ENCODE assay signal across 8 cellular contexts in genomic region chr1:224004552-224005315, GRCh38.
DNase-seq lines count a peak whose midpoint lies in the region; TF ChIP-seq lines count a peak whose summit lies in the region.
"Not testable (repeated sequence)": the region's sequence is repeated elsewhere in the genome, so short reads cannot be mapped to it uniquely, and the experiment has no call there.

No MANE protein-coding gene starts in this region.

- H3K27ac Mint-ChIP-seq in CD8-positive, alpha-beta memory T cell = peak overlapping the region in 6 of 8 donors; percentile 22 to 81 (median 45)
- H3K27ac Mint-ChIP-seq in mesothelial cell of epicardium = peak overlapping the region; percentile 71

- H3K27me3 Mint-ChIP-seq in CD8-positive, alpha-beta memory T cell; mesothelial cell of epicardium (ENCODE audit: low read depth): not testable (repeated sequence)

- CTCF ChIA-PET in CD8-positive, alpha-beta memory T cell (lab: Charles Lee); HEK293T (lab: Yijun Ruan, JAX): not testable (repeated sequence)

- H3K36me3 ChIP-seq in CD8-positive, alpha-beta memory T cell (ENCODE audit: insufficient read depth, low read length) = not testable (repeated sequence)

- POLR2A ChIA-PET in CD8-positive, alpha-beta memory T cell (lab: Charles Lee); HEK293T (lab: Yijun Ruan, JAX): not testable (repeated sequence)

- not testable (repeated sequence) for H3K27me3 ChIP-seq in CD8-positive, alpha-beta memory T cell (ENCODE audit: insufficient read depth, low read length, poor library complexity, severe bottlenecking)

- not testable (repeated sequence) for H3K4me1 ChIP-seq in CD8-positive, alpha-beta memory T cell (ENCODE audit: insufficient read depth, low read length)

- H3K9me3 Mint-ChIP-seq in CD8-positive, alpha-beta memory T cell = not testable (repeated sequence)
- peaks cover 21% of the 10 kb centered on the region for H3K9me3 Mint-ChIP-seq in mesothelial cell of epicardium

- DNase-seq in CD8-positive, alpha-beta memory T cell = peak; percentile 27 to 59 (median 39)
- peak; percentile 26 for DNase-seq in HEK293T (ENCODE audit: extremely low spot score)
- peak; percentile 26 for DNase-seq in NCI-H226
- peak; percentile 20 for DNase-seq in T-helper 22 cell (ENCODE audit: low read depth)
- DNase-seq in activated effector memory CD4-positive, alpha-beta T cell treated with anti-CD3 and anti-CD28 coated beads, Interleukin-2, amount 50 U/mL, for 16 hours = peak; percentile 67
- DNase-seq in epithelial cell of esophagus (ENCODE audit: low read depth) = peak; percentile 44
- DNase-seq in mesothelial cell of epicardium (ENCODE audit: low spot score in 2 of 2, unreplicated experiment in 2 of 2) = not testable (repeated sequence)
- peak; percentile 30 for DNase-seq in stimulated activated naive CD4-positive, alpha-beta T cell treated with Interleukin-2 at 50 U/mL for 16 hours (lab: John Stamatoyannopoulos, UW)

- not testable (repeated sequence) for H3K27ac ChIP-seq in CD8-positive, alpha-beta memory T cell (ENCODE audit: low read depth, low read length)

- H3K36me3 Mint-ChIP-seq in CD8-positive, alpha-beta memory T cell = peaks cover 7 to 25% (median 11%) of the 10 kb centered on the region in 3 donors
- H3K36me3 Mint-ChIP-seq in mesothelial cell of epicardium = peaks cover 30% of the 10 kb centered on the region

- H3K4me3 Mint-ChIP-seq in CD8-positive, alpha-beta memory T cell; mesothelial cell of epicardium: not testable (repeated sequence)

- not testable (repeated sequence) for H3K9me3 ChIP-seq in CD8-positive, alpha-beta memory T cell (ENCODE audit: low read length)

- peak; percentile 29 for TF ChIP-seq CTCF in epithelial cell of esophagus (IDR thresholded peaks at IDR 0.05; ENCODE audit: insufficient read depth, low read depth, low read length, missing control alignments)
- peak; percentile 51 for TF ChIP-seq CTCF in mesothelial cell of epicardium (IDR thresholded peaks at IDR 0.05; ENCODE audit: unreplicated experiment)

- not testable (repeated sequence) for H3K4me3 ChIP-seq in CD8-positive, alpha-beta memory T cell (ENCODE audit: low read length); epithelial cell of esophagus (ENCODE audit: low read length)

- not testable (repeated sequence) for H3K4me1 Mint-ChIP-seq in CD8-positive, alpha-beta memory T cell
- peaks cover 13% of the 10 kb centered on the region for H3K4me1 Mint-ChIP-seq in mesothelial cell of epicardium

TF ChIP-seq in HEK293T, 16 proteins besides CTCF, POLR2A, EP300 and RAD21:
- TF ChIP-seq ZNF384 (IDR thresholded peaks at IDR 0.05) = peak; percentile 88
